In the genomic region with DNA sequence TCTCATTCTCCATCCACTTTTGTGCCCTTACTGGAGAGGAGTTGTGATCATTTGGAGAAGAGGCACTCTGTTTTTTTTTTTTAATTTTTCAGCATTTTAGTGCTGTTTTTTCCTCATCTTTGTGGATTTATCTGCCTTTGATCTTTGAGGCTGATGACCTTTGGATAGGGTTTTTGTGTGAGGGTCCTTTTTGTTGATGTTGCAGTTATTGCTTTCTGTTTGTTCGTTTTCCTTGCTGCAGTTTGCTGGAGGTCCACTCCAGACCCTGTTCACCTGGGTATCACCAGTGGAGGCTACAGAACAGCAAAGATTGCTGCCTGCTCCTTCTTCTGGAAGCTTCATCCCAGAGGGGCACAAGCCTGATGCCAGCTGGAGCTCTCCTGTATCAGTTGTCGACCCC, we compare ENCODE assay signal across 1 cellular context.
A peak's percentile ranks its signal among the peaks of the same experiment; 100 is the strongest.
TF ChIP-seq lines count a peak whose summit lies in the region.

No MANE protein-coding gene starts in this region.

TF ChIP-seq in HepG2, 621 proteins besides CTCF, POLR2A, EP300 and RAD21:
- TF ChIP-seq MAFF (IDR thresholded peaks at IDR 0.05; ENCODE audit: low read depth, low read length) (peak; percentile 57), MAFK (conservative IDR thresholded peaks at IDR 0.05 in 1 of 2, IDR thresholded peaks at IDR 0.05 in 1 of 2; ENCODE audit: low read length in 2 of 2) (peak; percentile 69 to 72), TCF7 (IDR thresholded peaks at IDR 0.05; ENCODE audit: low read depth) (peak; percentile 27; the same call in 1 of the 2 replicates)
